30 cellular contexts compared by ENCODE assay signal in genomic region chr18:50061876-50062517, GRCh38.
A peak's percentile ranks its signal among the peaks of the same experiment; 100 is the strongest.
DNase-seq lines count a peak whose midpoint lies in the region; ATAC-seq, FAIRE-seq and TF ChIP-seq lines count a peak whose summit lies in the region.
"Had no signal": no experiment of that assay in that cellular context is flagged by ENCODE, and none has a peak within 500 bp of the region (broad histone marks: within the 10 kb centered on the region; RNA-seq: fewer than 3 reads in every experiment).

No MANE protein-coding gene starts in this region.

- TF ChIP-seq EP300 in HepG2 (IDR thresholded peaks at IDR 0.05; ENCODE audit: low read depth in 2 of 2, low read length in 2 of 2) (no peak), HepG2 (CRISPR knock-in tag; IDR thresholded peaks at IDR 0.05; ENCODE audit: borderline replicate concordance) (no peak)

- H3K36me3 ChIP-seq in right lobe of liver (no peaks in the 10 kb centered on the region), HepG2 (replicated peaks in 1 of 2; ENCODE audit: control insufficient read depth in 1 of 2, insufficient read depth in 2 of 2, low read length in 2 of 2) (no peaks in the 10 kb centered on the region), SJCRH30 (no peaks in the 10 kb centered on the region)
- H3K36me3 ChIP-seq: neutrophil had no signal

- H3K27ac ChIP-seq in right lobe of liver (no peak overlapping the region), HepG2 (ENCODE audit: extremely low read length, insufficient read depth, low read length) (no peak overlapping the region), SJCRH30 (no peak overlapping the region)
- H3K27ac ChIP-seq: neutrophil, PC-9, VCaP had no signal

- no peaks in the 10 kb centered on the region for H4K20me1 ChIP-seq in HepG2 (ENCODE audit: insufficient read depth, low read length)

- CTCF ChIA-PET in HepG2 (lab: Yijun Ruan, JAX; ENCODE audit: low intra/inter-chr PET ratio, low total read pairs), result no interaction called here

- in situ Hi-C loops in HepG2 (cut with HindIII; ENCODE audit: extremely low pct_ligation_motif_present, low pct_unique_long_range_greater_than_20kb), result no loop called here

- H3K4me3 ChIP-seq in right lobe of liver, result no peak overlapping the region
- H3K4me3 ChIP-seq in HepG2 (replicated peaks in 1 of 3; ENCODE audit: insufficient read depth in 1 of 3, low read depth in 2 of 3, low read length in 3 of 3), result no peak overlapping the region
- H3K4me3 ChIP-seq in SJCRH30, result no peak overlapping the region
- H3K4me3 ChIP-seq: GM12878, PC-9 had no signal

- H3K9ac ChIP-seq in HepG2 (ENCODE audit: insufficient read depth, low read depth, low read length), result no peak overlapping the region

- no peaks in the 10 kb centered on the region for H3K79me2 ChIP-seq in HepG2 (ENCODE audit: insufficient read depth, low read length)

- POLR2A ChIA-PET in HepG2 (lab: Yijun Ruan, JAX), result no interaction called here

- H3K4me1 ChIP-seq in right lobe of liver (peaks cover 0 to 9% (median 3%) of the 10 kb centered on the region in 4 donors), HepG2 (ENCODE audit: insufficient read depth, low read length) (peaks cover 52% of the 10 kb centered on the region), SJCRH30 (no peaks in the 10 kb centered on the region)
- H3K4me1 ChIP-seq: Caco-2 had no signal

- TF ChIP-seq POLR2A in right lobe of liver (IDR thresholded peaks at IDR 0.05) (no peak), HepG2 (IDR thresholded peaks at IDR 0.05; ENCODE audit: insufficient read depth in 1 of 2, low read depth in 2 of 2, low read length in 2 of 2) (no peak)

- FAIRE-seq in HepG2 (lab: Jason Lieb, UNC), result no peak
- peak; percentile 49 for FAIRE-seq in islet of Langerhans (lab: Jason Lieb, UNC)
- FAIRE-seq: astrocyte, GM12878, HTR-8/SVneo, small intestine had no signal

- whole genome bisulfite sequencing in right lobe of liver (ENCODE audit: insufficient coverage, low coverage, low lambda C conversion rate, missing lambda C conversion rate), result 69% methylated on average over 4 of the region's 4 CpGs
- 92% methylated on average over 4 of the region's 4 CpGs for WGBS in HepG2 (ENCODE audit: low lambda C conversion rate)

- H3K9me3 ChIP-seq in right lobe of liver (no peaks in the 10 kb centered on the region), HepG2 (ENCODE audit: low read length) (no peaks in the 10 kb centered on the region), SJCRH30 (replicated peaks) (no peaks in the 10 kb centered on the region)
- H3K9me3 ChIP-seq: Caco-2, neutrophil had no signal

- H3K27me3 ChIP-seq in right lobe of liver (no peaks in the 10 kb centered on the region), HepG2 (ENCODE audit: control insufficient read depth in 1 of 2, insufficient read depth in 2 of 2, low read length in 2 of 2) (no peaks in the 10 kb centered on the region), SJCRH30 (no peaks in the 10 kb centered on the region)

- ATAC-seq in right lobe of liver (peak; percentile 41 to 58 (median 48)), HepG2 (no peak), GM21515 (IDR thresholded peaks at IDR 0.05; ENCODE audit: unreplicated experiment) (no peak), HG03469 (IDR thresholded peaks at IDR 0.05; ENCODE audit: unreplicated experiment) (no peak)
- ATAC-seq: esophagus mucosa, GM12878, HCT116, left colon had no signal

- DNase-seq in right lobe of liver, result peak in 1 of 3 donors; percentile 25
- no peak for DNase-seq in HepG2 (ENCODE audit: low spot score)
- DNase-seq in NCI-H69 (lab: John Stamatoyannopoulos, UW), result peak; percentile 82
- no peak for DNase-seq in SJCRH30
- DNase-seq: activated CD4-positive, alpha-beta T cell treated with anti-CD3 and anti-CD28 coated beads for 4 hours; activated effector memory CD4-positive, alpha-beta T cell treated with anti-CD3 and anti-CD28 coated beads, Interleukin-2, amount 50 U/mL, for 16 hours; activated naive CD8-positive, alpha-beta T cell treated with anti-CD3 and anti-CD28 coated beads for 36 hours; activated T-cell treated with anti-CD3 and anti-CD28 coated beads for 4 hours; C1 segment of cervical spinal cord; Caco-2; endodermal cell; foreskin melanocyte; KBM-7; left colon; naive B cell; NCI-H226; PC-9; SHP77; small intestine; stimulated activated CD4-positive, alpha-beta T cell treated with anti-CD3 and anti-CD28 coated beads, Interleukin-1b, Interleukin-23, amount 100 ng/mL, for 48 hours had no signal

- no peak for TF ChIP-seq RAD21 in HepG2 (CRISPR knock-in tag; IDR thresholded peaks at IDR 0.05)

- intact Hi-C loops in right lobe of liver (cut with DNase I) (no loop called here), HepG2 (cut with micrococcal nuclease; ENCODE audit: unreplicated experiment) (no loop called here)

- no TSS peak for BruUV-seq in HepG2 (replicated peaks; lab: Mats Ljungman, UMichigan)

- H2AFZ ChIP-seq in HepG2 (ENCODE audit: low read length), result no peak overlapping the region
- H2AFZ ChIP-seq: PC-9 had no signal

- no peak overlapping the region for H3K4me2 ChIP-seq in HepG2 (ENCODE audit: low read depth, low read length)
- H3K4me2 ChIP-seq: PC-9 had no signal

- TF ChIP-seq CTCF in right lobe of liver (IDR thresholded peaks at IDR 0.05), result no peak
- TF ChIP-seq CTCF in HepG2 (CRISPR knock-in tag; IDR thresholded peaks at IDR 0.05), result no peak

TF ChIP-seq in HepG2, 621 proteins besides CTCF, POLR2A, EP300 and RAD21:
- TF ChIP-seq ZNF816 (CRISPR knock-in tag; IDR thresholded peaks at IDR 0.05; ENCODE audit: borderline replicate concordance), result no peak
- TF ChIP-seq IKZF5 (CRISPR knock-in tag; IDR thresholded peaks at IDR 0.05), result no peak
- TF ChIP-seq ZKSCAN1 (IDR thresholded peaks at IDR 0.05; ENCODE audit: low read length), result no peak
- no peak for TF ChIP-seq GATA4 (IDR thresholded peaks at IDR 0.05; ENCODE audit: borderline replicate concordance, low read depth)
- TF ChIP-seq ZNF878 (CRISPR knock-in tag; IDR thresholded peaks at IDR 0.05), result no peak
- TF ChIP-seq HOMEZ (CRISPR knock-in tag; IDR thresholded peaks at IDR 0.05; ENCODE audit: low read depth), result no peak
- TF ChIP-seq HNF4G (IDR thresholded peaks at IDR 0.05; ENCODE audit: borderline replicate concordance, low read depth, low read length), result no peak
- no peak for TF ChIP-seq HNF4G (CRISPR knock-in tag; IDR thresholded peaks at IDR 0.05; ENCODE audit: borderline replicate concordance, low read depth)
- TF ChIP-seq ZC3H4 (CRISPR knock-in tag; IDR thresholded peaks at IDR 0.05; ENCODE audit: borderline replicate concordance), result no peak
- TF ChIP-seq, protein P1, sequence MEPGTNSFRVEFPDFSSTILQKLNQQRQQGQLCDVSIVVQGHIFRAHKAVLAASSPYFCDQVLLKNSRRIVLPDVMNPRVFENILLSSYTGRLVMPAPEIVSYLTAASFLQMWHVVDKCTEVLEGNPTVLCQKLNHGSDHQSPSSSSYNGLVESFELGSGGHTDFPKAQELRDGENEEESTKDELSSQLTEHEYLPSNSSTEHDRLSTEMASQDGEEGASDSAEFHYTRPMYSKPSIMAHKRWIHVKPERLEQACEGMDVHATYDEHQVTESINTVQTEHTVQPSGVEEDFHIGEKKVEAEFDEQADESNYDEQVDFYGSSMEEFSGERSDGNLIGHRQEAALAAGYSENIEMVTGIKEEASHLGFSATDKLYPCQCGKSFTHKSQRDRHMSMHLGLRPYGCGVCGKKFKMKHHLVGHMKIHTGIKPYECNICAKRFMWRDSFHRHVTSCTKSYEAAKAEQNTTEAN (CRISPR knock-in tag; conservative IDR thresholded peaks at IDR 0.05), result no peak
- TF ChIP-seq, protein P2, sequence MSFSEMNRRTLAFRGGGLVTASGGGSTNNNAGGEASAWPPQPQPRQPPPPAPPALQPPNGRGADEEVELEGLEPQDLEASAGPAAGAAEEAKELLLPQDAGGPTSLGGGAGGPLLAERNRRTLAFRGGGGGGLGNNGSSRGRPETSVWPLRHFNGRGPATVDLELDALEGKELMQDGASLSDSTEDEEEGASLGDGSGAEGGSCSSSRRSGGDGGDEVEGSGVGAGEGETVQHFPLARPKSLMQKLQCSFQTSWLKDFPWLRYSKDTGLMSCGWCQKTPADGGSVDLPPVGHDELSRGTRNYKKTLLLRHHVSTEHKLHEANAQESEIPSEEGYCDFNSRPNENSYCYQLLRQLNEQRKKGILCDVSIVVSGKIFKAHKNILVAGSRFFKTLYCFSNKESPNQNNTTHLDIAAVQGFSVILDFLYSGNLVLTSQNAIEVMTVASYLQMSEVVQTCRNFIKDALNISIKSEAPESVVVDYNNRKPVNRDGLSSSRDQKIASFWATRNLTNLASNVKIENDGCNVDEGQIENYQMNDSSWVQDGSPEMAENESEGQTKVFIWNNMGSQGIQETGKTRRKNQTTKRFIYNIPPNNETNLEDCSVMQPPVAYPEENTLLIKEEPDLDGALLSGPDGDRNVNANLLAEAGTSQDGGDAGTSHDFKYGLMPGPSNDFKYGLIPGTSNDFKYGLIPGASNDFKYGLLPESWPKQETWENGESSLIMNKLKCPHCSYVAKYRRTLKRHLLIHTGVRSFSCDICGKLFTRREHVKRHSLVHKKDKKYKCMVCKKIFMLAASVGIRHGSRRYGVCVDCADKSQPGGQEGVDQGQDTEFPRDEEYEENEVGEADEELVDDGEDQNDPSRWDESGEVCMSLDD (CRISPR knock-in tag; IDR thresholded peaks at IDR 0.05; ENCODE audit: borderline replicate concordance), result no peak
- no peak for TF ChIP-seq ZNF550 (CRISPR knock-in tag; IDR thresholded peaks at IDR 0.05; ENCODE audit: borderline replicate concordance)
- no peak for TF ChIP-seq SMARCE1 (IDR thresholded peaks at IDR 0.05; ENCODE audit: borderline replicate concordance)

Comparison
In these comparisons a context has a peak if more than half of its experiments do, and no peak if none do; other contexts are left out.
1. ATAC-seq: peak in right lobe of liver (4 of 4); none in HepG2 (single experiment), GM21515 (single experiment) and HG03469 (single experiment).